Comparison of ENCODE assay signal across 15 cellular contexts in genomic region chr17:9900744-9901143, GRCh38. TPM values are rescaled to one million over a fixed set of nuclear protein-coding genes. Genes with fewer than 3 reads are reported as not detected.
DNase-seq lines count a peak whose midpoint lies in the region; ATAC-seq and TF ChIP-seq lines count a peak whose summit lies in the region.
"Had no signal": no experiment of that assay in that cellular context is flagged by ENCODE, and none has a peak within 500 bp of the region (broad histone marks: within the 10 kb centered on the region; RNA-seq: fewer than 3 reads in every experiment).

No MANE protein-coding gene starts in this region.

- TF ChIP-seq CTCF in CD14-positive monocyte (IDR thresholded peaks at IDR 0.05) (no peak), fibroblast of villous mesenchyme (IDR thresholded peaks at IDR 0.05; ENCODE audit: insufficient read depth, low read depth, low read length) (no peak)

- H3K36me3 Mint-ChIP-seq in CD14-positive monocyte: peaks cover 0 to 2% of the 10 kb centered on the region in 2 donors

- peaks cover 6% of the 10 kb centered on the region for H3K4me1 Mint-ChIP-seq in CD14-positive monocyte

- H3K9me3 Mint-ChIP-seq in CD14-positive monocyte: peaks cover 0 to 3% (median 0%) of the 10 kb centered on the region in 7 donors

- no peak overlapping the region for H3K4me3 ChIP-seq in fibroblast of villous mesenchyme (ENCODE audit: low read depth, low read length)
- H3K4me3 ChIP-seq: BLaER1 treated with 17β-estradiol and CSF1 and Interleukin-3, amounts not matched to agents 10 nM and 100 nM had no signal

- peaks cover 25 to 38% (median 36%) of the 10 kb centered on the region in 3 donors for H3K27me3 Mint-ChIP-seq in CD14-positive monocyte (ENCODE audit: low read depth in 3 of 3)

- peak overlapping the region in 1 of 2 donors; percentile 51 for H3K4me3 Mint-ChIP-seq in CD14-positive monocyte

- ATAC-seq in sciatic nerve (peak; percentile 47), GM19324 (IDR thresholded peaks at IDR 0.05; ENCODE audit: low FRiP score, unreplicated experiment) (no peak), GM18907 (IDR thresholded peaks at IDR 0.05; ENCODE audit: unreplicated experiment) (no peak)
- ATAC-seq: foreskin keratinocyte had no signal

- peak; percentile 3 for DNase-seq in CD14-positive monocyte (ENCODE audit: low spot score)
- peak; percentile 75 for DNase-seq in RPMI7951 (ENCODE audit: low read depth)
- DNase-seq in fibroblast of villous mesenchyme (ENCODE audit: low read depth): peak; percentile 33
- DNase-seq in sciatic nerve (ENCODE audit: low spot score): peak; percentile 53
- no peak for DNase-seq in LoVo (ENCODE audit: low spot score)
- DNase-seq in NK-92 (lab: John Stamatoyannopoulos, UW; ENCODE audit: unreplicated experiment): no peak
- DNase-seq: activated CD4-positive, alpha-beta T cell treated with anti-CD3 and anti-CD28 coated beads, Interleukin-2, amount 50 U/mL, for 48 hours; NCI-H2081 treated with DMSO at 0.1 percent for 48 hours had no signal

- intact Hi-C loops in CD14-positive monocyte (cut with micrococcal nuclease) (no loop called here), sciatic nerve (cut with DNase I) (no loop called here)

- H3K27ac Mint-ChIP-seq in CD14-positive monocyte: no peak overlapping the region

RNA-seq across cellular contexts. Expression of gene RCVRN, which starts 4.3 kb away (rescaled TPM):
- polyA plus RNA-seq in CD14-positive monocyte: not detected
- 0.36 TPM in 1 of 2 replicates, not detected in the other for total RNA-seq in RPMI7951 (2014; rRNA removed; shearing (Covaris generic))
- total RNA-seq in fibroblast of villous mesenchyme (not detected in 2 replicates), sciatic nerve (1.0 TPM)
- total RNA-seq: foreskin keratinocyte; G401; T-helper 1 cell treated with Interleukin-12 subunit alpha and Interleukin-12 subunit beta and Interleukin-4 antibody, amounts not matched to agents 30 ng/mL and 1 ng/mL, for 36 hours had no signal
- polyA plus RNA-seq: foreskin keratinocyte, keratinocyte had no signal

Comparison
In these comparisons a context has a peak if more than half of its experiments do, and no peak if none do; other contexts are left out.
1. DNase-seq: peak in CD14-positive monocyte (single experiment), RPMI7951 (single experiment), fibroblast of villous mesenchyme (single experiment) and sciatic nerve (single experiment); none in LoVo (single experiment) and NK-92 (single experiment).